Comparison of ENCODE assay signal across 24 cellular contexts in genomic region chr1:241061062-241061461, GRCh38.
A peak's percentile ranks its signal among the peaks of the same experiment; 100 is the strongest.
DNase-seq lines count a peak whose midpoint lies in the region; ATAC-seq, FAIRE-seq and TF ChIP-seq lines count a peak whose summit lies in the region.
"Had no signal": no experiment of that assay in that cellular context is flagged by ENCODE, and none has a peak within 500 bp of the region (broad histone marks: within the 10 kb centered on the region; RNA-seq: fewer than 3 reads in every experiment).

No MANE protein-coding gene starts in this region.

- H3K4me3 ChIP-seq in A549 (no peak overlapping the region), adipocyte (ENCODE audit: low read length) (no peak overlapping the region), osteoblast (ENCODE audit: insufficient read depth, low read length) (no peak overlapping the region)
- H3K4me3 ChIP-seq: BLaER1 treated with 17β-estradiol and CSF1 and Interleukin-3, amounts not matched to agents 10 nM and 100 nM; GM12878; GM23248 had no signal

- no peak for ATAC-seq in A549
- ATAC-seq in HG03521 (IDR thresholded peaks at IDR 0.05; ENCODE audit: unreplicated experiment): no peak
- ATAC-seq: GM12878 had no signal

- H3K4me2 ChIP-seq in A549 (no peak overlapping the region), osteoblast (ENCODE audit: insufficient read depth, low read length) (no peak overlapping the region)
- H3K4me2 ChIP-seq: BLaER1 treated with 17β-estradiol and CSF1 and Interleukin-3, amounts not matched to agents 10 nM and 100 nM had no signal

- TF ChIP-seq CTCF in A549 (IDR thresholded peaks at IDR 0.05): no peak
- no peak for TF ChIP-seq CTCF in osteoblast (IDR thresholded peaks at IDR 0.05; ENCODE audit: extremely low read depth, low read depth, low read length)

- no peak for TF ChIP-seq RAD21 in A549 (conservative IDR thresholded peaks at IDR 0.05 in 1 of 2, IDR thresholded peaks at IDR 0.05 in 1 of 2)

- H3K4me1 ChIP-seq in A549 (no peaks in the 10 kb centered on the region), adipocyte (ENCODE audit: control insufficient read depth, insufficient read depth, low read length) (no peaks in the 10 kb centered on the region), osteoblast (ENCODE audit: insufficient read depth, low read length) (no peaks in the 10 kb centered on the region)
- H3K4me1 ChIP-seq: BE2C had no signal

- H3K36me3 ChIP-seq in adipocyte (ENCODE audit: control insufficient read depth, insufficient read depth, low read length, severe bottlenecking) (no peaks in the 10 kb centered on the region), osteoblast (ENCODE audit: insufficient read depth, low read length) (no peaks in the 10 kb centered on the region)
- H3K36me3 ChIP-seq: BE2C; BLaER1 treated with 17β-estradiol and CSF1 and Interleukin-3, amounts not matched to agents 10 nM and 100 nM had no signal

- H3K27ac ChIP-seq in A549 (no peak overlapping the region), osteoblast (ENCODE audit: low read depth, low read length) (no peak overlapping the region)
- H3K27ac ChIP-seq: 22Rv1; BLaER1 treated with 17β-estradiol and CSF1 and Interleukin-3, amounts not matched to agents 10 nM and 100 nM; GM23248 had no signal

- no peaks in the 10 kb centered on the region for H4K20me1 ChIP-seq in osteoblast (ENCODE audit: insufficient read depth, low read length)
- H4K20me1 ChIP-seq: BLaER1 treated with 17β-estradiol and CSF1 and Interleukin-3, amounts not matched to agents 10 nM and 100 nM had no signal

- WGBS in A549 (ENCODE audit: missing lambda C conversion rate): 33% methylated on average over 3 of the region's 3 CpGs

- H3K9me3 ChIP-seq in A549: no peaks in the 10 kb centered on the region
- no peaks in the 10 kb centered on the region for H3K9me3 ChIP-seq in adipocyte (ENCODE audit: control insufficient read depth, low read length)
- H3K9me3 ChIP-seq in osteoblast (ENCODE audit: low read depth, low read length): no peaks in the 10 kb centered on the region
- H3K9me3 ChIP-seq: BE2C; BLaER1 treated with 17β-estradiol and CSF1 and Interleukin-3, amounts not matched to agents 10 nM and 100 nM had no signal

- no peak for TF ChIP-seq POLR2A in A549 (IDR thresholded peaks at IDR 0.05; ENCODE audit: low read length)

- POLR2A ChIA-PET in A549 (lab: Yijun Ruan, JAX): no interaction called here

- H2AFZ ChIP-seq in osteoblast (ENCODE audit: low read length): no peak overlapping the region
- H2AFZ ChIP-seq: GM23248 had no signal

- FAIRE-seq in A549 (lab: Jason Lieb, UNC): no peak
- FAIRE-seq: A204.1, G401.6, GM12878, GM19239, H1 had no signal

- TF ChIP-seq EP300 in A549 (IDR thresholded peaks at IDR 0.05): no peak

- H3K27me3 ChIP-seq in adipocyte (replicated peaks; ENCODE audit: control insufficient read depth, insufficient read depth, low read length): no peaks in the 10 kb centered on the region
- no peaks in the 10 kb centered on the region for H3K27me3 ChIP-seq in osteoblast (ENCODE audit: insufficient read depth, low read length)
- H3K27me3 ChIP-seq: BE2C; BLaER1 treated with 17β-estradiol and CSF1 and Interleukin-3, amounts not matched to agents 10 nM and 100 nM had no signal

- CTCF ChIA-PET in A549 (lab: Yijun Ruan, JAX): no interaction called here

- DNase-seq in A549 (ENCODE audit: low read depth in 1 of 2, low spot score in 1 of 2): no peak
- DNase-seq in ELR (ENCODE audit: low read depth): peak; percentile 38
- peak; percentile 2 for DNase-seq in adipocyte (ENCODE audit: low read depth)
- DNase-seq in osteoblast (ENCODE audit: insufficient read length, low spot score, missing footprints): peak; percentile 67
- DNase-seq in DMS114 treated with DMSO at 0.1 percent for 48 hours (lab: John Stamatoyannopoulos, UW; ENCODE audit: unreplicated experiment): no peak
- no peak for DNase-seq in dedifferentiated amniotic fluid mesenchymal stem cell (ENCODE audit: extremely low spot score)
- DNase-seq: ACHN; AML-193; BE2C; CD4-positive, alpha-beta T cell; CD8-positive, alpha-beta memory T cell; DMS153; DMS79 treated with DMSO at 0.1 percent for 48 hours; GM23248; H7; HCEC 1CT had no signal

- H3K79me2 ChIP-seq in osteoblast (ENCODE audit: insufficient read depth, low read length): no peaks in the 10 kb centered on the region

- no peak overlapping the region for H3K9ac ChIP-seq in adipocyte (ENCODE audit: low read length)
- H3K9ac ChIP-seq: BLaER1 treated with 17β-estradiol and CSF1 and Interleukin-3, amounts not matched to agents 10 nM and 100 nM; GM23248 had no signal

TF ChIP-seq in A549, 52 proteins besides CTCF, POLR2A, EP300 and RAD21:
- TF ChIP-seq NFE2L2 (conservative IDR thresholded peaks at IDR 0.05; ENCODE audit: low read length) (no peak), FOSL2 (IDR thresholded peaks at IDR 0.05) (no peak), FOSL2 (CRISPR knock-in tag; IDR thresholded peaks at IDR 0.05) (peak; percentile 47; the same call in 1 of the 2 replicates), TFCP2L1 (CRISPR knock-in tag; IDR thresholded peaks at IDR 0.05) (no peak), HDAC2 (IDR thresholded peaks at IDR 0.05) (no peak)

Comparison
In these comparisons a context has a peak if more than half of its experiments do, and no peak if none do; other contexts are left out.
1. DNase-seq: peak in ELR (single experiment), adipocyte (single experiment) and osteoblast (single experiment); none in A549 (0 of 2), DMS114 treated with DMSO at 0.1 percent for 48 hours (single experiment) and dedifferentiated amniotic fluid mesenchymal stem cell (single experiment).